ENCODE assay signal across 8 cellular contexts in the genomic region with DNA sequence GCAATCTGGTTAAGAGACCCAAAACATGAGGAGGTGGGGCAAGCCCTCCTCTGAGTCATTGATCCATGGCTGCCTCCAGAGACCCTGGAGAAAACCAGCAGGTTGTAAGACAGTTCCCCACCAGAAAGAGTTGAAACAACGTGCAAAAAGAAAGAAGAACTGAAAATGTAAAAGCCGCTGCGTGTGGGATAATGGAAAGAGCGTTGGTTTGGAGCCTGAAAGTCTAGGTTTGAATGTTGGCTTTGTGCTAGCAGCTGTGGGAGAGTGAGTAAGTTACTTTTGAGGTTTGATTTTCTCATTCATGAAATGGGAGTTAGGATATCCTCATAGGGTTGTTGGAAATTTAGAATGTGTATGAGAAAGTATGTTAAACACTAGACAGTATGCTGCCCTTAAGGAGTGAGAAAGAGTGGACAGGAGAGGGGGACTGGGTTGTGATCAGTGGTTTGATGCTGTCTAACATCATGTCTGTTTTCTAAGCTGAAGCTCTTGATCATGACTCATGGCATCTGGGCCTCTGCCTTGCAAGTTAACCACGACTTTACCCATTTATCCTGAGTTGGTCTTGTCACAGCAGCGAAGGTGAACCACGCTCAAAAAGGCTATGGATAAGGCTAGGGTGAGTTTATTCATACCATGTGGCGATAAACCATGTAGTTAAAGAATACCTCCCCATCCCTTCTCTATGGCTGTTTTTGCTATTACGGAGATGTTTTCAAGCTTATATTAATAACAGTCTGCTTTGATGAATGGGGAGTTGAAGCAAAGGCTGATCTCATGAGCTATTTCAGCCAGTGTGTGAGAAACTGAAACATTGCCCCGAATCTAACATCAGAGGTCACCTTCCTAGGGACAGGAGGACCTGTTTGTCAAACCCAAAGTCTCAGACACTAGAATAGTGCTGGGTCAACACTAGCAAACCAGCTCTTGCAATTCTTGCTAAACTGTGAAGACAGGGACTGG. TPM values are rescaled to one million over a fixed set of nuclear protein-coding genes. Genes with fewer than 3 reads are reported as not detected.
DNase-seq lines count a peak whose midpoint lies in the region; ATAC-seq and TF ChIP-seq lines count a peak whose summit lies in the region.

No MANE protein-coding gene starts in this region.

- H3K27ac ChIP-seq in colonic mucosa (no peak overlapping the region), thyroid gland (no peak overlapping the region), OCI-LY7 (ENCODE audit: low read depth, low read length, poor library complexity, severe bottlenecking) (no peak overlapping the region)

- H2AFZ ChIP-seq in OCI-LY7 (ENCODE audit: low read length): no peak overlapping the region

- intact Hi-C loops in colonic mucosa (cut with DNase I) (no loop called here), thyroid gland (cut with DNase I) (no loop called here), OCI-LY7 (cut with micrococcal nuclease; ENCODE audit: unreplicated experiment) (no loop called here)

- no TSS peak for BruUV-seq in OCI-LY7 (replicated peaks; lab: Mats Ljungman, UMichigan)

- no peak overlapping the region for H3K9ac ChIP-seq in colonic mucosa (ENCODE audit: low read depth in 2 of 2, low read length in 2 of 2)

- CTCF ChIA-PET in OCI-LY7 (lab: Charles Lee; ENCODE audit: unreplicated experiment): no interaction called here

- 89 to 90% methylated on average over 10 of the region's 10 CpGs for WGBS in thyroid gland, 2 donors

- DNase-seq in GM12864 (ENCODE audit: low read depth) (peak; percentile 75), GM20000 (ENCODE audit: low spot score) (peak; percentile 74), epithelial cell of esophagus (ENCODE audit: low read depth) (peak; percentile 51), SKM-1 treated with dmso at 0.1 percent for 144 hours (lab: John Stamatoyannopoulos, UW; ENCODE audit: unreplicated experiment) (no peak), colonic mucosa (no peak), thyroid gland (no peak), OCI-LY7 (ENCODE audit: low spot score) (no peak)

- POLR2A ChIA-PET in OCI-LY7 (lab: Charles Lee): no interaction called here

- H3K79me2 ChIP-seq in OCI-LY7 (ENCODE audit: insufficient read depth, low read depth, low read length): no peaks in the 10 kb centered on the region

- H4K20me1 ChIP-seq in OCI-LY7 (ENCODE audit: insufficient read depth, low read length): no peaks in the 10 kb centered on the region

- H3K4me1 ChIP-seq in colonic mucosa (no peaks in the 10 kb centered on the region), thyroid gland (no peaks in the 10 kb centered on the region), OCI-LY7 (ENCODE audit: insufficient read depth, low read length, poor library complexity, severe bottlenecking) (no peaks in the 10 kb centered on the region)

- H3K9me3 ChIP-seq in colonic mucosa: no peaks in the 10 kb centered on the region
- no peaks in the 10 kb centered on the region for H3K9me3 ChIP-seq in thyroid gland
- no peaks in the 10 kb centered on the region for H3K9me3 ChIP-seq in OCI-LY7 (ENCODE audit: low read length)

- H3K27me3 ChIP-seq in colonic mucosa (no peaks in the 10 kb centered on the region), thyroid gland (no peaks in the 10 kb centered on the region)

- peak; percentile 63 for ATAC-seq in HG03469 (IDR thresholded peaks at IDR 0.05; ENCODE audit: unreplicated experiment)

- H3K4me2 ChIP-seq in OCI-LY7 (ENCODE audit: low read length): no peak overlapping the region

- H3K36me3 ChIP-seq in colonic mucosa (no peaks in the 10 kb centered on the region), thyroid gland (no peaks in the 10 kb centered on the region), OCI-LY7 (ENCODE audit: insufficient read depth, low read length) (no peaks in the 10 kb centered on the region)

- no peak for TF ChIP-seq CTCF in GM12864 (IDR thresholded peaks at IDR 0.05; ENCODE audit: low read depth, low read length, missing control alignments)
- no peak for TF ChIP-seq CTCF in GM20000 (IDR thresholded peaks at IDR 0.05; ENCODE audit: extremely low read depth, missing control alignments)
- no peak for TF ChIP-seq CTCF in epithelial cell of esophagus (IDR thresholded peaks at IDR 0.05; ENCODE audit: insufficient read depth, low read depth, low read length, missing control alignments)
- TF ChIP-seq CTCF in colonic mucosa (IDR thresholded peaks at IDR 0.05): no peak
- TF ChIP-seq CTCF in thyroid gland (IDR thresholded peaks at IDR 0.05): no peak
- no peak for TF ChIP-seq CTCF in OCI-LY7 (conservative IDR thresholded peaks at IDR 0.05; ENCODE audit: low read length)

- H3K4me3 ChIP-seq in GM12864 (ENCODE audit: low read depth, low read length) (peak overlapping the region; percentile 7), epithelial cell of esophagus (ENCODE audit: low read length) (no peak overlapping the region), colonic mucosa (no peak overlapping the region), thyroid gland (replicated peaks in 1 of 3) (no peak overlapping the region), OCI-LY7 (ENCODE audit: low read depth, low read length, poor library complexity, severe bottlenecking) (no peak overlapping the region)

- H3K9me2 ChIP-seq in OCI-LY7 (ENCODE audit: insufficient read depth, low read length): no peaks in the 10 kb centered on the region

- no peak for TF ChIP-seq POLR2A in thyroid gland (IDR thresholded peaks at IDR 0.05)

RNA-seq across cellular contexts. Expression of gene ZNF366, which starts 41.3 kb away (rescaled TPM):
- under 1 TPM; 0.45 to 0.47 TPM for total RNA-seq in colonic mucosa
- total RNA-seq in thyroid gland: 10 to 100 TPM in 1 of 4 donors, 1 to 10 TPM in 3; 1.3 to 14.7 (median 3.0) TPM
- not detected in 2 replicates for total RNA-seq in OCI-LY7 (2014; rRNA removed; shearing (Covaris generic))
- total RNA-seq in OCI-LY7 (2022): not detected in 2 replicates

Comparison
In these comparisons a context has a peak if more than half of its experiments do, and no peak if none do; other contexts are left out.
1. DNase-seq: peak in GM12864 (single experiment), GM20000 (single experiment) and epithelial cell of esophagus (single experiment); none in SKM-1 treated with dmso at 0.1 percent for 144 hours (single experiment), colonic mucosa (single experiment), thyroid gland (0 of 2) and OCI-LY7 (single experiment).